8 cellular contexts compared by ENCODE assay signal in the genomic region with DNA sequence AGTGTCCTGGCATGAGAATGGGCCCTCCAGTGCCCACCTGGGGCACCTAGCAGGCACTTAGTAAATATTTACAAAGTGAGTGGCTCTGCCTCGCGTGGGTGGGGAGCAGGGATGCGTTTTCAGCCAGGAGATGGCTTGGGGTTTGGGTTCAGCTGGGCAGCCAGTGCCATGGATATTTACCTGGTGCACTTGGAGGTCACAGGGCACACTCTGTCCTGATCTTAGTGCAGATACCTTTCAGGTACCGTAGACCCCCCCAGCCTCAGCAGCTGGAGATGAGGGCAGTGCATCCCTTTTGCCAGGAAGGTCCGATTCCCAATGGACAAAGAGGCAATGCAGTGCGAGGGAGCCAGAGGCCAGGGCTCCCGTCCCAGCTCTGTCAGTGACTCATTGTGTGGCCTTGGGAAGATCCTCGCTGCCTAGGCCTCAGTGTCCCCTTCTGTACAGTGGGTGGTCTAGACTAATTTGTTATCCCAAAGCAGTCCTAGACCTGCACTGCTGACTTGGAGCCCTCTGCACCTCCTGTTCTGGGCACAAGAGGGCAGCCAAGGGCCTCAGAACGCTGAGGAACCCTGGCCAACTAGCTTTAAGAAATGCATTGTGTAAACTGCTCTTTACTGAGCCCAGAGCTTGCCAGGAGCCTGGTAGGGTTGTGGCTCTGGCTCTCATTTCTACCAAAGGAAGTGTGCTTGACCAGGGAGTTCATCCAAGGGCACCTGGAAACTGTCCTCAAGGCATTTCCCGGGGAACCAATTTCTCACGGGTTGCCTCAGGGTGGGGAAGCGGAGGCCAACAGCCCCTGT.
DNase-seq lines count a peak whose midpoint lies in the region; ATAC-seq and TF ChIP-seq lines count a peak whose summit lies in the region.

No MANE protein-coding gene starts in this region.

- ATAC-seq in HG02852 (IDR thresholded peaks at IDR 0.05; ENCODE audit: unreplicated experiment), result peak; percentile 75

- peak; percentile 34 for DNase-seq in NCI-H2196 treated with DMSO at 0.1 percent for 48 hours (lab: John Stamatoyannopoulos, UW; ENCODE audit: unreplicated experiment)
- peak; percentile 52 to 55 for DNase-seq in activated CD4-positive, alpha-beta T cell treated with anti-CD3 and anti-CD28 coated beads for 24 hours (ENCODE audit: low read depth in 2 of 2)
- peak; percentile 92 for DNase-seq in cerebellar cortex (ENCODE audit: low spot score)
- DNase-seq in left kidney (ENCODE audit: low read depth, low spot score), result peak; percentile 89
- DNase-seq in stimulated activated CD4-positive, alpha-beta T cell treated with anti-CD3 and anti-CD28 coated beads, Interleukin-4, amount 100 ng/mL, for 1 hour, result peak; percentile 71
- no peak for DNase-seq in 8988T

- TF ChIP-seq CTCF in GM12872 (IDR thresholded peaks at IDR 0.05; ENCODE audit: insufficient read depth, low read depth, low read length), result peak; percentile 95
